In genomic region chr11:63681208-63682044, GRCh38 we compare ENCODE assay signal across 8 cellular contexts. TPM values are rescaled to one million over a fixed set of nuclear protein-coding genes. Genes with fewer than 3 reads are reported as not detected.
A peak's percentile ranks its signal among the peaks of the same experiment; 100 is the strongest.
DNase-seq lines count a peak whose midpoint lies in the region; ATAC-seq and TF ChIP-seq lines count a peak whose summit lies in the region.

A gene with protein sequence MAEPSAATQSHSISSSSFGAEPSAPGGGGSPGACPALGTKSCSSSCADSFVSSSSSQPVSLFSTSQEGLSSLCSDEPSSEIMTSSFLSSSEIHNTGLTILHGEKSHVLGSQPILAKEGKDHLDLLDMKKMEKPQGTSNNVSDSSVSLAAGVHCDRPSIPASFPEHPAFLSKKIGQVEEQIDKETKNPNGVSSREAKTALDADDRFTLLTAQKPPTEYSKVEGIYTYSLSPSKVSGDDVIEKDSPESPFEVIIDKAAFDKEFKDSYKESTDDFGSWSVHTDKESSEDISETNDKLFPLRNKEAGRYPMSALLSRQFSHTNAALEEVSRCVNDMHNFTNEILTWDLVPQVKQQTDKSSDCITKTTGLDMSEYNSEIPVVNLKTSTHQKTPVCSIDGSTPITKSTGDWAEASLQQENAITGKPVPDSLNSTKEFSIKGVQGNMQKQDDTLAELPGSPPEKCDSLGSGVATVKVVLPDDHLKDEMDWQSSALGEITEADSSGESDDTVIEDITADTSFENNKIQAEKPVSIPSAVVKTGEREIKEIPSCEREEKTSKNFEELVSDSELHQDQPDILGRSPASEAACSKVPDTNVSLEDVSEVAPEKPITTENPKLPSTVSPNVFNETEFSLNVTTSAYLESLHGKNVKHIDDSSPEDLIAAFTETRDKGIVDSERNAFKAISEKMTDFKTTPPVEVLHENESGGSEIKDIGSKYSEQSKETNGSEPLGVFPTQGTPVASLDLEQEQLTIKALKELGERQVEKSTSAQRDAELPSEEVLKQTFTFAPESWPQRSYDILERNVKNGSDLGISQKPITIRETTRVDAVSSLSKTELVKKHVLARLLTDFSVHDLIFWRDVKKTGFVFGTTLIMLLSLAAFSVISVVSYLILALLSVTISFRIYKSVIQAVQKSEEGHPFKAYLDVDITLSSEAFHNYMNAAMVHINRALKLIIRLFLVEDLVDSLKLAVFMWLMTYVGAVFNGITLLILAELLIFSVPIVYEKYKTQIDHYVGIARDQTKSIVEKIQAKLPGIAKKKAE (plus strand): TSS chr11:63681500. CDS start chr11:63681637, 137 bp downstream.

- peaks cover 0 to 3% (median 0%) of the 10 kb centered on the region in 3 donors for H3K27me3 Mint-ChIP-seq in CD14-positive monocyte (ENCODE audit: low read depth in 3 of 3)

- peaks cover 0 to 19% (median 14%) of the 10 kb centered on the region in 4 donors for H3K4me1 ChIP-seq in liver (ENCODE audit: control insufficient read depth in 4 of 4, insufficient read depth in 4 of 4, low read length in 3 of 4)

- no peaks in the 10 kb centered on the region for H3K36me3 Mint-ChIP-seq in CD14-positive monocyte

- H3K36me3 ChIP-seq in liver (ENCODE audit: control insufficient read depth in 4 of 4, insufficient read depth in 3 of 4, low read depth in 1 of 4, low read length in 3 of 4): no peaks in the 10 kb centered on the region

- peak within 1 kb of the TSS; percentile 67 to 88 for H3K9ac ChIP-seq in liver (ENCODE audit: low read depth in 1 of 2, low read length in 2 of 2)

- intact Hi-C loops in CD14-positive monocyte (cut with micrococcal nuclease): loop anchor here in 1 of 2 donors (1.0 kb wide), 1 partner anchor 10 kb away; the partner anchor contains the start of gene ATL3

- peak within 1 kb of the TSS; percentile 95 to 97 for H3K27ac ChIP-seq in liver (ENCODE audit: low read depth in 1 of 2, low read length in 2 of 2)

- TF ChIP-seq CTCF in CD14-positive monocyte (IDR thresholded peaks at IDR 0.05): peak; percentile 3
- no peak for TF ChIP-seq CTCF in liver (IDR thresholded peaks at IDR 0.05; ENCODE audit: low read depth, low read length, missing input control)

- peak within 1 kb of the TSS; percentile 97 for H3K4me3 Mint-ChIP-seq in CD14-positive monocyte

- H3K4me3 ChIP-seq in liver (ENCODE audit: low read depth in 1 of 3, low read length in 3 of 3): peak within 1 kb of the TSS; percentile 86 to 91 (median 90)

- peak within 1 kb of the TSS; percentile 86 to 95 (median 92) for H3K27ac Mint-ChIP-seq in CD14-positive monocyte

- peak; percentile 97 for DNase-seq in CD14-positive monocyte (ENCODE audit: low spot score)
- DNase-seq in NCI-H82 (lab: John Stamatoyannopoulos, UW): peak; percentile 98
- DNase-seq in activated CD4-positive, alpha-beta T cell treated with anti-CD3 and anti-CD28 coated beads, Interleukin-2, amount 50 U/mL, for 48 hours: peak; percentile 96 to 98
- DNase-seq in dermis microvascular lymphatic vessel endothelial cell (ENCODE audit: low read depth in 2 of 2): peak; percentile 95 to 98
- peak; percentile 98 for DNase-seq in stimulated activated CD4-positive, alpha-beta T cell treated with anti-CD3 and anti-CD28 coated beads, Interleukin-4, amount 100 ng/mL, for 24 hours

- ATAC-seq in GM19397 (IDR thresholded peaks at IDR 0.05; ENCODE audit: unreplicated experiment) (peak; percentile 83), HG03571 (IDR thresholded peaks at IDR 0.05; ENCODE audit: unreplicated experiment) (peak; percentile 87)

- no peaks in the 10 kb centered on the region for H3K9me3 ChIP-seq in liver (ENCODE audit: control insufficient read depth in 4 of 4, low read length in 3 of 4)

- no peaks in the 10 kb centered on the region for H3K27me3 ChIP-seq in liver (ENCODE audit: control insufficient read depth in 4 of 4, insufficient read depth in 4 of 4, low read length in 3 of 4)

- H3K9me3 Mint-ChIP-seq in CD14-positive monocyte: peaks cover 0 to 2% (median 0%) of the 10 kb centered on the region in 7 donors

- no peak for TF ChIP-seq RAD21 in liver (IDR thresholded peaks at IDR 0.05)

- H3K4me1 Mint-ChIP-seq in CD14-positive monocyte: peaks cover 47% of the 10 kb centered on the region

- under 1% methylated on average over 81 of the region's 81 CpGs for WGBS in liver

TF ChIP-seq in liver, 16 proteins besides CTCF, POLR2A, EP300 and RAD21:
- TF ChIP-seq TAF1 (conservative IDR thresholded peaks at IDR 0.05) (peak; percentile 95), ZBTB33 (IDR thresholded peaks at IDR 0.05) (no peak), JUND (IDR thresholded peaks at IDR 0.05) (peak in 1 of 2 donors; percentile 63), RXRA (IDR thresholded peaks at IDR 0.05) (peak in 1 of 2 donors; percentile 4), SP1 (IDR thresholded peaks at IDR 0.05) (peak; percentile 47), GABPA (IDR thresholded peaks at IDR 0.05 in 1 of 2, conservative IDR thresholded peaks at IDR 0.05 in 1 of 2) (no peak), YY1 (IDR thresholded peaks at IDR 0.05) (peak; percentile 37), REST (IDR thresholded peaks at IDR 0.05) (peak; percentile 83)

RNA-seq across cellular contexts. Expression of the gene that starts here (rescaled TPM):
- 100 to 1,000 TPM; 232 to 341 TPM for polyA plus RNA-seq in CD14-positive monocyte
- total RNA-seq in dermis microvascular lymphatic vessel endothelial cell: 34.1 and 47.5 TPM in 2 replicates
- total RNA-seq in liver: 10 to 100 TPM; 29.7 to 31.0 TPM
- 10 to 100 TPM; 31.9 to 49.3 TPM for polyA plus RNA-seq in liver

Comparison
In these comparisons a context has a peak if more than half of its experiments do, and no peak if none do; other contexts are left out.
1. Peak in every context shown above with its lines: DNase-seq, ATAC-seq, H3K4me3 ChIP-seq and H3K27ac ChIP-seq.
2. RNA of the gene that starts here (polyA plus RNA-seq): 232 to 341 TPM in CD14-positive monocyte; 31.9 to 49.3 TPM in liver; every median in the first group is over 4 times any median in the second.